In genomic region chr4:89746377-89746776, GRCh38 we compare ENCODE assay signal across 29 cellular contexts.
"Had no signal": no experiment of that assay in that cellular context is flagged by ENCODE, and none has a peak within 500 bp of the region (broad histone marks: within the 10 kb centered on the region; RNA-seq: fewer than 3 reads in every experiment).

No MANE protein-coding gene starts in this region.

- H3K27ac ChIP-seq: epithelial cell of prostate, gastrocnemius medialis, lower lobe of right lung, neutrophil, pancreas, stomach, thyroid gland had no signal

- H3K27ac Mint-ChIP-seq: immature natural killer cell; memory B cell; natural killer cell; stimulated activated effector memory CD8-positive, alpha-beta T cell treated with anti-CD3 and anti-CD28 coated beads, Interleukin-12 subunit alpha, Interleukin-12 subunit beta, amount 100 ng/mL, for 72 hours had no signal

- H3K9me3 Mint-ChIP-seq: memory B cell; natural killer cell; neural crest cell; stimulated activated effector memory CD8-positive, alpha-beta T cell treated with anti-CD3 and anti-CD28 coated beads, Interleukin-12 subunit alpha, Interleukin-12 subunit beta, amount 100 ng/mL, for 72 hours had no signal

- H3K9me3 ChIP-seq: gastrocnemius medialis, lower lobe of right lung, neutrophil, pancreas, stomach, thyroid gland had no signal

- DNase-seq: dorsolateral prefrontal cortex; effector CD4-positive, alpha-beta T cell; foreskin fibroblast; gastrocnemius medialis; hypothalamus; immature natural killer cell; islet precursor cell; left colon; left ventricle myocardium superior; lower lobe of right lung; natural killer cell; pancreas; retina; stimulated activated CD4-positive, alpha-beta T cell treated with anti-CD3 and anti-CD28 coated beads, Interleukin-12 subunit alpha, Interleukin-12 subunit beta, amount 100 ng/mL, for 4 hours; stimulated activated CD4-positive, alpha-beta T cell treated with anti-CD3 and anti-CD28 coated beads, Interleukin-1b, Interleukin-23, amount 100 ng/mL, for 48 hours; stimulated activated CD4-positive, alpha-beta T cell treated with anti-CD3 and anti-CD28 coated beads, Interleukin-4, amount 100 ng/mL, for 1 hour; stimulated activated naive CD4-positive, alpha-beta T cell treated with Interleukin-2 at 50 U/mL for 16 hours; stomach; thyroid gland; trophoblast cell had no signal

- H3K36me3 Mint-ChIP-seq: immature natural killer cell; memory B cell; natural killer cell; stimulated activated effector memory CD8-positive, alpha-beta T cell treated with anti-CD3 and anti-CD28 coated beads, Interleukin-12 subunit alpha, Interleukin-12 subunit beta, amount 100 ng/mL, for 72 hours had no signal

- H3K27me3 Mint-ChIP-seq: memory B cell had no signal

- H3K27me3 ChIP-seq: dorsolateral prefrontal cortex, gastrocnemius medialis, neutrophil, pancreas, stomach, thyroid gland had no signal

- H3K4me2 ChIP-seq: smooth muscle cell had no signal

- H3K4me1 ChIP-seq: gastrocnemius medialis, lower lobe of right lung, pancreas, stomach, thyroid gland had no signal

- H3K4me1 Mint-ChIP-seq: immature natural killer cell; memory B cell; natural killer cell; neural crest cell; stimulated activated effector memory CD8-positive, alpha-beta T cell treated with anti-CD3 and anti-CD28 coated beads, Interleukin-12 subunit alpha, Interleukin-12 subunit beta, amount 100 ng/mL, for 72 hours had no signal

- ATAC-seq: esophagus mucosa; gastrocnemius medialis; left colon; lower lobe of right lung; natural killer cell; pancreas; sciatic nerve; stimulated activated effector memory CD8-positive, alpha-beta T cell treated with anti-CD3 and anti-CD28 coated beads, Interleukin-12 subunit alpha, Interleukin-12 subunit beta, amount 100 ng/mL, for 72 hours had no signal

- H3K4me3 Mint-ChIP-seq: immature natural killer cell; memory B cell; natural killer cell; neural crest cell; stimulated activated effector memory CD8-positive, alpha-beta T cell treated with anti-CD3 and anti-CD28 coated beads, Interleukin-12 subunit alpha, Interleukin-12 subunit beta, amount 100 ng/mL, for 72 hours had no signal

- H3K4me3 ChIP-seq: dorsolateral prefrontal cortex, gastrocnemius medialis, lower lobe of right lung, pancreas, smooth muscle cell, stomach, thyroid gland had no signal

- FAIRE-seq: colon, pancreas had no signal

- H3K36me3 ChIP-seq: gastrocnemius medialis, lower lobe of right lung, neutrophil, pancreas, stomach, thyroid gland had no signal
